In the genomic region with DNA sequence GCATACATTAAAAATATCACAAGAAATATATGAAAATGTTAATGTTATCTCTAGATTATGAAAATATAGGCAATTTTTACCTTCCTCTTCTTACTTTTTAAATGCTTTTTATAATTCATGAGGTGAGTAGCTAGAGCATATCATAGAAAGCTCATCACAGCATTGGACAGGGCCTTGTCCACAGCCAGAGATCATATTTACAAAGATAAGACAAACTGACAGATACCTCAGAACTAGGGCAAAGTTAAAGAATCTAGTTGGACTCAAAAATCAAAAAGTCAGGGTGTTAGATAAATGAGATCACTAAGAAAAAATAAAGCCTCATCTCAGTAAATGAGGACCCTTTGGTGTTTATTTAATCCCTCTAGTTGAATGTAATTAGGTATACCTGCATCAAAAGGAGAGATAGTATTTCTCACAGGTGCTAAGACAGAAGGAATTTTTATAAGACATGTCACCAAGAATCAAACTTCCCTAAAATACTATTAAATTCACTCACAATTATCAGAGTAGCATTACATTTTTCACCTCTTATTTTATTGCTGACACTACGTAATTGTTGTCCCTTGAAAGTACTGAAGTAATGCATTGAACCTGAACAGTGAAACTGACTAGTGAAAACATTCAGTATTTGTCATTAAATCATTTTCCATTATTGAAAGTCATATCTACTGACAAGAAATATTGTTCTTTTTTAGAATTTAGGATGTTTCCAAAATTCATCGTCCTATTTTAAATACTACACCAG, we compare ENCODE assay signal across 25 cellular contexts. TPM values are rescaled to one million over a fixed set of nuclear protein-coding genes. Genes with fewer than 3 reads are reported as not detected.
"Had no signal": no experiment of that assay in that cellular context is flagged by ENCODE, and none has a peak within 500 bp of the region (broad histone marks: within the 10 kb centered on the region; RNA-seq: fewer than 3 reads in every experiment).

No MANE protein-coding gene starts in this region.

- H3K27ac ChIP-seq: cardiac muscle cell, colonic mucosa, esophagus muscularis mucosa, gastrocnemius medialis, lower lobe of right lung, tibial artery, upper lobe of right lung had no signal

- ATAC-seq: gastrocnemius medialis; heart right ventricle; lower lobe of right lung; stimulated activated effector memory CD8-positive, alpha-beta T cell treated with anti-CD3 and anti-CD28 coated beads, Interleukin-12 subunit alpha, Interleukin-12 subunit beta, amount 100 ng/mL, for 72 hours; stimulated activated naive CD8-positive, alpha-beta T cell treated with anti-CD3 and anti-CD28 coated beads, Interleukin-15, Interleukin-2, amounts not matched to agents 100 U/mL and 50 U/mL, for 24 hours; upper lobe of right lung had no signal

- H3K4me1 ChIP-seq: colonic mucosa, esophagus muscularis mucosa, gastrocnemius medialis, left lung, lower lobe of right lung, sigmoid colon had no signal

- DNase-seq: colonic mucosa; dermis blood vessel endothelial cell; effector CD4-positive, alpha-beta T cell; gastrocnemius medialis; heart right ventricle; hypothalamus; islet precursor cell; left lung; lower lobe of right lung; naive B cell; posterior cingulate gyrus; sigmoid colon; small intestine; stimulated activated CD4-positive, alpha-beta T cell treated with anti-CD3 and anti-CD28 coated beads, Interleukin-12 subunit alpha, Interleukin-12 subunit beta, amount 100 ng/mL, for 4 hours; stimulated activated CD8-positive, alpha-beta memory T cell treated with anti-CD3 and anti-CD28 coated beads, Interleukin-4, amount 100 ng/mL, for 48 hours; stimulated activated naive CD8-positive, alpha-beta T cell treated with anti-CD3 and anti-CD28 coated beads, Interleukin-15, Interleukin-2, amounts not matched to agents 100 U/mL and 50 U/mL, for 24 hours; tibial artery; upper lobe of right lung had no signal

- FAIRE-seq: small intestine had no signal

- H3K27me3 ChIP-seq: cardiac muscle cell, colonic mucosa, esophagus muscularis mucosa, gastrocnemius medialis, heart right ventricle, left lung, sigmoid colon, tibial artery, upper lobe of right lung had no signal

- H3K9me3 ChIP-seq: colonic mucosa, esophagus muscularis mucosa, gastrocnemius medialis, heart right ventricle, left lung, lower lobe of right lung, sigmoid colon, tibial artery, upper lobe of right lung had no signal

- H3K36me3 ChIP-seq: cardiac muscle cell, colonic mucosa, esophagus muscularis mucosa, gastrocnemius medialis, heart right ventricle, left lung, lower lobe of right lung, tibial artery, upper lobe of right lung had no signal

- H3K4me3 ChIP-seq: cardiac muscle cell, colonic mucosa, esophagus muscularis mucosa, gastrocnemius medialis, heart right ventricle, left lung, lower lobe of right lung, sigmoid colon, tibial artery, upper lobe of right lung had no signal

RNA-seq across cellular contexts. Expression of a gene that starts 50.5 kb away (rescaled TPM):
- total RNA-seq: cardiac muscle cell, cerebellum, colonic mucosa, dermis blood vessel endothelial cell, esophagus muscularis mucosa, fibroblast of villous mesenchyme, gastrocnemius medialis, heart right ventricle, left lung, lower lobe of right lung, pulmonary artery endothelial cell, sigmoid colon, temporal lobe, upper lobe of right lung had no signal
- polyA plus RNA-seq: cardiac muscle cell, heart right ventricle, small intestine had no signal
